8 cellular contexts compared by ENCODE assay signal in the genomic region with DNA sequence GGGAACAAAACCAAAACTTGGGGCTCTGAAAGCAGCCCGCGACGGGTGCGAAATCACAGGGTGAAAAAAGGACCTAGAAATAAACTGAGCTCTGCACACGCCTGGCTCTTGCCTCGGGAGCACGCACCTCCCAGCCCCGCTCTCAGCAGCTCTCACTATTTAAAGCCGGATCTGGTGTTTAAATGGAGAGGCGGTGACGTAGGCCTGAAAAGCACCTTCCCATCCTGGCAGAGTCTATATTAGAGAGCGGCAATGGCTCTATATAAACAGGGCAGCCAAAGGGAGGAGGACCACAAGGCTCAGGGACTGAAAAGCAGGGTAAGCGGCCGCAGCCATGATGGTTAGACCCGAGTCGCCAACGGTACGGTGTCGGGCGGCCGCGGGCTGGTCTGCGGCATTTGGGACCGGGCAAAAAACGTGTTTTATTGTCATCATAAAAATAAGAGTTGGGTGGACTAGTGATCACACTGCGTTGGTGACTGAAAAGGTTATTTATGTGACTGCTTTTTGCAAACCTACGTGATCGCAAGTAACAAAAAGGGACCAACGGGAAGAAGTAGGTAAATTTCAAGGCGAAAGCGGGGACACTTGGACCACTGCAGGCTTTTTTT. TPM values are rescaled to one million over a fixed set of nuclear protein-coding genes. Genes with fewer than 3 reads are reported as not detected.
DNase-seq lines count a peak whose midpoint lies in the region; ATAC-seq and TF ChIP-seq lines count a peak whose summit lies in the region.

No MANE protein-coding gene starts in this region.

- peak; percentile 99 for TF ChIP-seq POLR2A in IMR-90 (IDR thresholded peaks at IDR 0.05; ENCODE audit: low read depth, low read length)

- intact Hi-C loops in IMR-90 (cut with micrococcal nuclease) (loop anchor here (1.0 to 5.0 kb wide), 2 partner anchors 47 to 265 kb away; no protein-coding TSS in a partner anchor), OCI-LY7 (cut with micrococcal nuclease; ENCODE audit: unreplicated experiment) (loop anchor here (1.0 to 5.0 kb wide), 4 partner anchors 251 to 313 kb away; a partner anchor contains a TSS)

- no peaks in the 10 kb centered on the region for H3K27me3 ChIP-seq in IMR-90 (ENCODE audit: control insufficient read depth, insufficient read depth, low read length)

- peaks cover 59% of the 10 kb centered on the region for H3K79me2 ChIP-seq in OCI-LY7 (ENCODE audit: insufficient read depth, low read depth, low read length)

- H4K20me1 ChIP-seq in IMR-90 (ENCODE audit: insufficient read depth, low read length): 0 out of 2 replicates have a peak, but pooled peaks cover 3% of the 10 kb centered on the region
- peaks cover 14% of the 10 kb centered on the region; the same call in 1 of the 2 replicates for H4K20me1 ChIP-seq in OCI-LY7 (ENCODE audit: insufficient read depth, low read length)

- peaks cover 2 to 11% of the 10 kb centered on the region in 2 experiments; a peak in 3 of 4 replicates for H3K79me1 ChIP-seq in IMR-90 (ENCODE audit: low read depth in 1 of 2, low read length in 2 of 2)

- peak overlapping the region; percentile 76 for H3K18ac ChIP-seq in IMR-90 (ENCODE audit: low read depth, low read length)

- TF ChIP-seq CTCF in IMR-90 (conservative IDR thresholded peaks at IDR 0.05; ENCODE audit: low read depth, low read length) (no peak), OCI-LY7 (conservative IDR thresholded peaks at IDR 0.05; ENCODE audit: low read length) (no peak)

- TF ChIP-seq RAD21 in IMR-90 (IDR thresholded peaks at IDR 0.05; ENCODE audit: low read length): no peak

- peak; percentile 55 for ATAC-seq in GM21529 (IDR thresholded peaks at IDR 0.05; ENCODE audit: unreplicated experiment)
- ATAC-seq in IMR-90 (ENCODE audit: low read depth): peak; percentile 65

- H4K91ac ChIP-seq in IMR-90 (ENCODE audit: insufficient read depth, low read depth, low read length): peak overlapping the region; percentile 83

- DNase-seq in DMS114 treated with DMSO at 0.1 percent for 48 hours (lab: John Stamatoyannopoulos, UW; ENCODE audit: unreplicated experiment) (peak; percentile 76), IMR-90 (peak; percentile 98), OCI-LY7 (ENCODE audit: low spot score) (peak; percentile 95), activated T-cell treated with anti-CD3 and anti-CD28 coated beads for 4 hours (peak; percentile 65), epidermal melanocyte (ENCODE audit: insufficient read length, low spot score) (peak; percentile 64), middle frontal gyrus (ENCODE audit: extremely low spot score, low spot score) (peak; percentile 96)
- DNase-seq in stimulated activated CD8-positive, alpha-beta memory T cell treated with anti-CD3 and anti-CD28 coated beads, Interleukin-2, amount 100 ng/mL, for 1 hour (ENCODE audit: low read depth in 2 of 2): peak; percentile 68 to 72

- H2AFZ ChIP-seq in IMR-90 (replicated peaks; ENCODE audit: low read length, poor library complexity) (peak overlapping the region; percentile 79), OCI-LY7 (ENCODE audit: low read length) (no peak overlapping the region; the same call in 1 of the 2 replicates)

- dilution Hi-C loops in IMR-90 (cut with HindIII; ENCODE audit: low sequenced_read_pairs, unreplicated experiment): no loop called here

- BruUV-seq in IMR-90 (replicated peaks; lab: Mats Ljungman, UMichigan): no TSS peak
- BruUV-seq in OCI-LY7 (replicated peaks; lab: Mats Ljungman, UMichigan): TSS peak; percentile 99

- CTCF ChIA-PET in IMR-90 (lab: Yijun Ruan, JAX): interaction anchor here (0.5 kb wide), 1 partner anchor 25 kb away, joined by 3 read pairs; no protein-coding TSS in a partner anchor
- CTCF ChIA-PET in OCI-LY7 (lab: Charles Lee; ENCODE audit: unreplicated experiment): interaction anchor here (1.0 kb wide), 1 partner anchor 246 kb away, joined by 3 read pairs; no protein-coding TSS in a partner anchor

- H2AK5ac ChIP-seq in IMR-90 (ENCODE audit: low read depth, low read length): peak overlapping the region; percentile 48; the same call in 1 of the 2 replicates

- H3K9me3 ChIP-seq in IMR-90 (ENCODE audit: control insufficient read depth, insufficient read depth, low read length) (no peaks in the 10 kb centered on the region), OCI-LY7 (ENCODE audit: low read length) (no peaks in the 10 kb centered on the region)

- H3K4me2 ChIP-seq in IMR-90 (ENCODE audit: low read depth, low read length) (peak overlapping the region; percentile 75), OCI-LY7 (ENCODE audit: low read length) (peak overlapping the region; percentile 95)

- peak overlapping the region; percentile 79 for H2BK5ac ChIP-seq in IMR-90 (ENCODE audit: low read depth, low read length, poor library complexity, severe bottlenecking)

- POLR2A ChIA-PET in IMR-90 (lab: Charles Lee; ENCODE audit: unreplicated experiment) (interaction anchor here (0.6 to 0.9 kb wide), 4 partner anchors 27 to 348 kb away, joined by 3 to 6 read pairs (median 4); no protein-coding TSS in a partner anchor), OCI-LY7 (lab: Charles Lee) (interaction anchor here (0.6 to 1.6 kb wide), 19 partner anchors 10 to 314 kb away, joined by 3 to 14 read pairs (median 3); a partner anchor contains a TSS)

- peak overlapping the region; percentile 36 for H2BK120ac ChIP-seq in IMR-90 (ENCODE audit: low read depth, low read length)

- H3K9me1 ChIP-seq in IMR-90 (ENCODE audit: insufficient read depth, low read length): no peaks in the 10 kb centered on the region; the same call in 1 of the 2 replicates

- H3K36me3 ChIP-seq in IMR-90 (ENCODE audit: control insufficient read depth, insufficient read depth, low read length) (peaks cover 8% of the 10 kb centered on the region), OCI-LY7 (ENCODE audit: insufficient read depth, low read length) (peaks cover 42% of the 10 kb centered on the region)

- H2BK15ac ChIP-seq in IMR-90 (ENCODE audit: low read depth, low read length): peak overlapping the region; percentile 15; the same call in 1 of the 3 replicates

- H3K9ac ChIP-seq in IMR-90 (ENCODE audit: low read depth, low read length): peak overlapping the region; percentile 84

- H3K23ac ChIP-seq in IMR-90 (ENCODE audit: low read depth, low read length): peak overlapping the region; percentile 93

- peak overlapping the region; percentile 63 for H2AK9ac ChIP-seq in IMR-90 (replicated peaks; ENCODE audit: low read depth, low read length, poor library complexity)

- H3K4me1 ChIP-seq in IMR-90 (ENCODE audit: control insufficient read depth, insufficient read depth, low read length) (no peaks in the 10 kb centered on the region; the same call in 1 of the 2 replicates), OCI-LY7 (ENCODE audit: insufficient read depth, low read length, poor library complexity, severe bottlenecking) (peaks cover 34% of the 10 kb centered on the region)

- no peaks in the 10 kb centered on the region for H3K9me2 ChIP-seq in OCI-LY7 (ENCODE audit: insufficient read depth, low read length)

- H4K5ac ChIP-seq in IMR-90 (ENCODE audit: low read depth, low read length): peak overlapping the region; percentile 29

- in situ Hi-C loops in IMR-90 (cut with MboI; ENCODE audit: low sequenced_read_pairs): no loop called here

- H3K27ac ChIP-seq in IMR-90 (ENCODE audit: insufficient read depth, low read length): peak overlapping the region; percentile 90
- H3K27ac ChIP-seq in OCI-LY7 (ENCODE audit: low read depth, low read length, poor library complexity, severe bottlenecking): peak overlapping the region; percentile 93

- H3K14ac ChIP-seq in IMR-90 (replicated peaks; ENCODE audit: low read depth, low read length): peak overlapping the region; percentile 96

- peak overlapping the region; percentile 82 to 90 for H4K8ac ChIP-seq in IMR-90 (ENCODE audit: low read depth in 2 of 2, low read length in 2 of 2)

- H3K4me3 ChIP-seq in IMR-90 (ENCODE audit: insufficient read depth, low read depth, low read length): peak overlapping the region; percentile 56
- H3K4me3 ChIP-seq in OCI-LY7 (ENCODE audit: low read depth, low read length, poor library complexity, severe bottlenecking): peak overlapping the region; percentile 92

- no peak overlapping the region for H2BK20ac ChIP-seq in IMR-90 (ENCODE audit: low read depth, low read length)

- peak overlapping the region; percentile 97 for H3K56ac ChIP-seq in IMR-90 (ENCODE audit: extremely low read depth, insufficient read depth, low read length)

- H3K4ac ChIP-seq in IMR-90 (ENCODE audit: low read depth, low read length): peak overlapping the region; percentile 91

- 0% methylated on average over 13 of the region's 31 CpGs; no CpG with 5 or more reads in 1 of the 2 experiments for WGBS in IMR-90 (ENCODE audit: extremely low coverage in 2 of 2, insufficient read length in 1 of 2), 2 experiments

TF ChIP-seq in IMR-90, 13 proteins besides CTCF, POLR2A, EP300 and RAD21:
- TF ChIP-seq BHLHE40 (IDR thresholded peaks at IDR 0.05; ENCODE audit: low read depth, low read length) (no peak), RCOR1 (IDR thresholded peaks at IDR 0.05; ENCODE audit: insufficient replicate concordance, low read length) (no peak), CEBPB (IDR thresholded peaks at IDR 0.05; ENCODE audit: low read depth, low read length) (no peak), NFE2L2 (IDR thresholded peaks at IDR 0.05; ENCODE audit: low read depth, low read length) (peak; percentile 20; the same call in 1 of the 2 replicates), MAZ (IDR thresholded peaks at IDR 0.05; ENCODE audit: borderline replicate concordance, low read depth, low read length) (peak; percentile 48; the same call in 1 of the 2 replicates), CHD1 (IDR thresholded peaks at IDR 0.05; ENCODE audit: low read depth, low read length) (peak; percentile 96; the same call in 1 of the 2 replicates), FOS (IDR thresholded peaks at IDR 0.05; ENCODE audit: low read depth, low read length) (0 out of 2 replicates have a peak, but pooled peaks have one; percentile 8), MXI1 (IDR thresholded peaks at IDR 0.05; ENCODE audit: borderline replicate concordance, low read depth, low read length) (peak; percentile 88; the same call in 1 of the 2 replicates)

RNA-seq across cellular contexts. Expression of a gene that starts 1.4 kb away (rescaled TPM):
- total RNA-seq in IMR-90 (2012; rRNA removed) (41.9 and 60.4 TPM in 2 replicates), OCI-LY7 (2022) (69.8 and 70.6 TPM in 2 replicates)
- 16.0 and 16.7 TPM in 2 replicates for polyA plus RNA-seq in IMR-90 (2012; rRNA removed)
- 2.1 and 5.9 TPM in 2 replicates for polyA plus RNA-seq in IMR-90 (2012; cell fraction: cytosol; rRNA removed)
- polyA plus RNA-seq in IMR-90 (2012; cell fraction: nucleus; rRNA removed; ENCODE audit: low replicate concordance): 2.7 and 5.9 TPM in 2 replicates
- total RNA-seq in OCI-LY7 (2014; rRNA removed; shearing (Covaris generic)): 32.5 and 35.1 TPM in 2 replicates

Comparison
In these comparisons a context has a peak if more than half of its experiments do, and no peak if none do; other contexts are left out.
1. Peak in every context shown above with its lines: DNase-seq, ATAC-seq, H3K4me3 ChIP-seq and H3K27ac ChIP-seq.